Comparison of ENCODE assay signal across 14 cellular contexts in the genomic region with DNA sequence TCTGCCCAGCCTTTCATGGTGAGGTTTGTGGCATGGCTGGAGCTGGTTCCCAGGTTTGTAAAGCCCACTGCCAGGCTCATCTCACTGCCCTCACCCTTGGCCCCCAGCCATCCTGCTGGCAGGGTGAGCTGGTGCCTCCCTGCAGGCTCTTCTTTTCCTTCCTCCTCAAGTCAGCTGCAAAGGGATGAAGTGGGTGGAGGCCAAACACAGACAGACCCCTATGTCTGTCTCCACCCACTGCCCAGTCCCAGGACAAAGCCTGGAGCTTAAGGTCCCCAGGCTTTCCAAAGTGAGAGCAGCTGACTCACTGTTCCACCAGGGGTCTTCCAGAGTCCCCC.
DNase-seq lines count a peak whose midpoint lies in the region; ATAC-seq and TF ChIP-seq lines count a peak whose summit lies in the region.
"Had no signal": no experiment of that assay in that cellular context is flagged by ENCODE, and none has a peak within 500 bp of the region (broad histone marks: within the 10 kb centered on the region; RNA-seq: fewer than 3 reads in every experiment).

No MANE protein-coding gene starts in this region.

- in situ Hi-C loops in IMR-90 (cut with MboI; ENCODE audit: low sequenced_read_pairs): no loop called here

- H3K4me1 ChIP-seq in IMR-90 (ENCODE audit: control insufficient read depth, insufficient read depth, low read length) (peaks cover 38% of the 10 kb centered on the region), esophagus squamous epithelium (peaks cover 38 to 100% (median 94%) of the 10 kb centered on the region in 3 donors), muscle layer of duodenum (ENCODE audit: control insufficient read depth in 1 of 2, insufficient read depth in 2 of 2, low read length in 2 of 2) (peaks cover 40 to 98% of the 10 kb centered on the region in 2 donors)

- TF ChIP-seq RAD21 in IMR-90 (IDR thresholded peaks at IDR 0.05; ENCODE audit: low read length): no peak

- ATAC-seq in IMR-90 (ENCODE audit: low read depth) (no peak), GM18505 (IDR thresholded peaks at IDR 0.05; ENCODE audit: unreplicated experiment) (no peak), GM21786 (IDR thresholded peaks at IDR 0.05; ENCODE audit: unreplicated experiment) (no peak)

- H3K9ac ChIP-seq in IMR-90 (ENCODE audit: low read depth, low read length): no peak overlapping the region

- H3K27ac ChIP-seq in IMR-90 (ENCODE audit: insufficient read depth, low read length): no peak overlapping the region
- H3K27ac ChIP-seq in esophagus squamous epithelium: peak overlapping the region; percentile 72 to 95 (median 92)
- peak overlapping the region; percentile 59 for H3K27ac ChIP-seq in muscle layer of duodenum (ENCODE audit: low read length)
- peak overlapping the region; percentile 79 for H3K27ac ChIP-seq in substantia nigra (ENCODE audit: low read depth, low read length, poor library complexity, severe bottlenecking)

- H3K4me2 ChIP-seq in IMR-90 (ENCODE audit: low read depth, low read length): no peak overlapping the region

- no peak overlapping the region for H2AK9ac ChIP-seq in IMR-90 (replicated peaks; ENCODE audit: low read depth, low read length, poor library complexity)

- peak overlapping the region; percentile 46; the same call in 1 of the 2 replicates for H4K5ac ChIP-seq in IMR-90 (ENCODE audit: low read depth, low read length)

- TF ChIP-seq POLR2A in IMR-90 (IDR thresholded peaks at IDR 0.05; ENCODE audit: low read depth, low read length) (no peak), esophagus squamous epithelium (IDR thresholded peaks at IDR 0.05) (no peak), GM18505 (IDR thresholded peaks at IDR 0.05; ENCODE audit: borderline replicate concordance, extremely low read depth, insufficient read depth, insufficient read length) (no peak)

- peaks cover 7% of the 10 kb centered on the region for H3K36me3 ChIP-seq in IMR-90 (ENCODE audit: control insufficient read depth, insufficient read depth, low read length)
- peaks cover 0 to 6% (median 4%) of the 10 kb centered on the region in 3 donors for H3K36me3 ChIP-seq in esophagus squamous epithelium
- peaks cover 10 to 11% of the 10 kb centered on the region in 2 donors for H3K36me3 ChIP-seq in muscle layer of duodenum (ENCODE audit: control insufficient read depth in 1 of 2, insufficient read depth in 2 of 2, low read length in 2 of 2)

- H3K9me3 ChIP-seq in IMR-90 (ENCODE audit: control insufficient read depth, insufficient read depth, low read length): no peaks in the 10 kb centered on the region
- H3K9me3 ChIP-seq in esophagus squamous epithelium: no peaks in the 10 kb centered on the region
- H3K9me3 ChIP-seq in muscle layer of duodenum (ENCODE audit: control insufficient read depth in 1 of 2, low read length in 2 of 2): no peaks in the 10 kb centered on the region

- CTCF ChIA-PET in IMR-90 (lab: Yijun Ruan, JAX): no interaction called here

- no peak overlapping the region for H2BK15ac ChIP-seq in IMR-90 (ENCODE audit: low read depth, low read length)

- peak overlapping the region; percentile 25 for H2BK5ac ChIP-seq in IMR-90 (ENCODE audit: low read depth, low read length, poor library complexity, severe bottlenecking)

- no peak for DNase-seq in IMR-90
- DNase-seq in esophagus squamous epithelium (lab: John Stamatoyannopoulos, UW): no peak
- DNase-seq in substantia nigra (lab: John Stamatoyannopoulos, UW): no peak
- DNase-seq in GF-D8 (lab: John Stamatoyannopoulos, UW): no peak
- no peak for DNase-seq in cortex of kidney (lab: John Stamatoyannopoulos, UW)
- DNase-seq: activated CD4-positive, alpha-beta T cell treated with anti-CD3 and anti-CD28 coated beads, Interleukin-2, amount 50 U/mL, for 1 hour; activated T-cell treated with anti-CD3 and anti-CD28 coated beads, Interleukin-2, amount 50 U/mL, for 1 hour; MM.1S; NCI-H2081 treated with DMSO at 0.1 percent for 48 hours; SHP77; T1000 had no signal

- H3K4me3 ChIP-seq in IMR-90 (ENCODE audit: insufficient read depth, low read depth, low read length): no peak overlapping the region
- H3K4me3 ChIP-seq in esophagus squamous epithelium: no peak overlapping the region
- H3K4me3 ChIP-seq in muscle layer of duodenum (ENCODE audit: low read depth in 1 of 2, low read length in 2 of 2): peak overlapping the region in 1 of 2 donors; percentile 9

- H2BK20ac ChIP-seq in IMR-90 (ENCODE audit: low read depth, low read length): no peak overlapping the region

- POLR2A ChIA-PET in IMR-90 (lab: Charles Lee; ENCODE audit: unreplicated experiment): no interaction called here

- TF ChIP-seq CTCF in IMR-90 (conservative IDR thresholded peaks at IDR 0.05; ENCODE audit: low read depth, low read length) (no peak), esophagus squamous epithelium (IDR thresholded peaks at IDR 0.05) (no peak)

- H3K18ac ChIP-seq in IMR-90 (ENCODE audit: low read depth, low read length): peak overlapping the region; percentile 20; the same call in 1 of the 2 replicates

- H2AFZ ChIP-seq in IMR-90 (replicated peaks; ENCODE audit: low read length, poor library complexity): peak overlapping the region; percentile 5

- no TSS peak for BruUV-seq in IMR-90 (replicated peaks; lab: Mats Ljungman, UMichigan)

- dilution Hi-C loops in IMR-90 (cut with HindIII; ENCODE audit: low sequenced_read_pairs, unreplicated experiment): no loop called here

- intact Hi-C loops in IMR-90 (cut with micrococcal nuclease): no loop called here
- intact Hi-C loops in esophagus squamous epithelium (cut with DNase I): no loop called here

- H3K27me3 ChIP-seq in IMR-90 (ENCODE audit: control insufficient read depth, insufficient read depth, low read length) (no peaks in the 10 kb centered on the region), esophagus squamous epithelium (no peaks in the 10 kb centered on the region), muscle layer of duodenum (ENCODE audit: low read depth, low read length) (no peaks in the 10 kb centered on the region)

- H4K8ac ChIP-seq in IMR-90 (ENCODE audit: low read depth in 2 of 2, low read length in 2 of 2): no peak overlapping the region

- H3K56ac ChIP-seq in IMR-90 (ENCODE audit: extremely low read depth, insufficient read depth, low read length): no peak overlapping the region

- 0 out of 2 replicates have a peak overlapping the region, but pooled peaks have one; percentile 40 for H3K14ac ChIP-seq in IMR-90 (replicated peaks; ENCODE audit: low read depth, low read length)

- H3K23ac ChIP-seq in IMR-90 (ENCODE audit: low read depth, low read length): peak overlapping the region; percentile 3; the same call in 1 of the 2 replicates

- H3K4ac ChIP-seq in IMR-90 (ENCODE audit: low read depth, low read length): no peak overlapping the region

- peaks cover 32% of the 10 kb centered on the region for H3K9me1 ChIP-seq in IMR-90 (ENCODE audit: insufficient read depth, low read length)

- H4K20me1 ChIP-seq in IMR-90 (ENCODE audit: insufficient read depth, low read length): peaks cover 26% of the 10 kb centered on the region

- H2BK120ac ChIP-seq in IMR-90 (ENCODE audit: low read depth, low read length): no peak overlapping the region; the same call in 1 of the 2 replicates

- H3K79me1 ChIP-seq in IMR-90 (ENCODE audit: low read depth in 1 of 2, low read length in 2 of 2): peaks cover 34 to 87% of the 10 kb centered on the region in 2 experiments; a peak in 3 of 4 replicates

- peak overlapping the region; percentile 7; the same call in 1 of the 2 replicates for H2AK5ac ChIP-seq in IMR-90 (ENCODE audit: low read depth, low read length)

- no peak overlapping the region for H4K91ac ChIP-seq in IMR-90 (ENCODE audit: insufficient read depth, low read depth, low read length)

TF ChIP-seq in IMR-90, 13 proteins besides CTCF, POLR2A, EP300 and RAD21:
- no peak for TF ChIP-seq FOS (IDR thresholded peaks at IDR 0.05; ENCODE audit: low read depth, low read length)
- no peak for TF ChIP-seq SMC3 (IDR thresholded peaks at IDR 0.05; ENCODE audit: low read depth, low read length)
- no peak for TF ChIP-seq MAZ (IDR thresholded peaks at IDR 0.05; ENCODE audit: borderline replicate concordance, low read depth, low read length)
- TF ChIP-seq NFE2L2 (IDR thresholded peaks at IDR 0.05; ENCODE audit: low read depth, low read length): no peak
- TF ChIP-seq RFX5 (IDR thresholded peaks at IDR 0.05; ENCODE audit: low read depth, low read length): no peak
- no peak for TF ChIP-seq BHLHE40 (IDR thresholded peaks at IDR 0.05; ENCODE audit: low read depth, low read length)
